ENCODE assay signal across 14 cellular contexts in genomic region chr17:50955160-50955559, GRCh38.
DNase-seq lines count a peak whose midpoint lies in the region; ATAC-seq and TF ChIP-seq lines count a peak whose summit lies in the region.
"Had no signal": no experiment of that assay in that cellular context is flagged by ENCODE, and none has a peak within 500 bp of the region (broad histone marks: within the 10 kb centered on the region; RNA-seq: fewer than 3 reads in every experiment).

No MANE protein-coding gene starts in this region.

- no peak overlapping the region for H3K4me3 ChIP-seq in IMR-90 (ENCODE audit: insufficient read depth, low read depth, low read length)
- H3K4me3 ChIP-seq in body of pancreas: no peak overlapping the region
- H3K4me3 ChIP-seq in stomach: no peak overlapping the region

- H2BK120ac ChIP-seq in IMR-90 (ENCODE audit: low read depth, low read length): peak overlapping the region; percentile 98

- H3K4me1 Mint-ChIP-seq in mesothelial cell of epicardium: peaks cover 49% of the 10 kb centered on the region

- no peak for TF ChIP-seq RAD21 in IMR-90 (IDR thresholded peaks at IDR 0.05; ENCODE audit: low read length)

- peak overlapping the region; percentile 89 for H3K27ac Mint-ChIP-seq in mesothelial cell of epicardium
- H3K27ac Mint-ChIP-seq: activated T-cell treated with anti-CD3 and anti-CD28 coated beads, Interleukin-2, amount 50 U/mL, for 24 hours had no signal

- TF ChIP-seq CTCF in IMR-90 (conservative IDR thresholded peaks at IDR 0.05; ENCODE audit: low read depth, low read length) (no peak), body of pancreas (IDR thresholded peaks at IDR 0.05) (no peak), mesothelial cell of epicardium (IDR thresholded peaks at IDR 0.05; ENCODE audit: unreplicated experiment) (no peak), stomach (IDR thresholded peaks at IDR 0.05) (no peak)

- peak overlapping the region; percentile 95 for H4K5ac ChIP-seq in IMR-90 (ENCODE audit: low read depth, low read length)

- peak overlapping the region; percentile 97 for H2AK9ac ChIP-seq in IMR-90 (replicated peaks; ENCODE audit: low read depth, low read length, poor library complexity)

- intact Hi-C loops in IMR-90 (cut with micrococcal nuclease): loop anchor here (10.0 kb wide), 1 partner anchor 410 kb away; the partner anchor contains the start of gene SPATA20
- intact Hi-C loops in body of pancreas (cut with DNase I): loop anchor here (10.0 kb wide), 1 partner anchor 170 kb away; no protein-coding TSS in a partner anchor
- intact Hi-C loops in stomach (cut with DNase I; ENCODE audit: low total_unique reads): loop anchor here (5.0 to 10.0 kb wide), 2 partner anchors 108 to 170 kb away; no protein-coding TSS in a partner anchor

- CTCF ChIA-PET in IMR-90 (lab: Yijun Ruan, JAX): interaction anchor here (0.5 to 2.6 kb wide), 2 partner anchors 10 to 103 kb away, joined by 3 to 21 read pairs; no protein-coding TSS in a partner anchor

- H3K18ac ChIP-seq in IMR-90 (ENCODE audit: low read depth, low read length): peak overlapping the region; percentile 76

- DNase-seq in IMR-90 (no peak), body of pancreas (no peak), mesothelial cell of epicardium (ENCODE audit: low spot score in 2 of 2, unreplicated experiment in 2 of 2) (no peak), stomach (no peak), DMS153 treated with DMSO at 0.1 percent for 48 hours (lab: John Stamatoyannopoulos, UW; ENCODE audit: unreplicated experiment) (no peak), NCI-H2029 treated with DMSO at 0.1 percent for 48 hours (lab: John Stamatoyannopoulos, UW) (no peak)
- DNase-seq: activated T-cell treated with anti-CD3 and anti-CD28 coated beads, Interleukin-2, amount 50 U/mL, for 24 hours; GOT3; naive B cell; NCI-H1436; NCI-H748 treated with DMSO at 0.1 percent for 48 hours; SHP77 treated with DMSO at 0.1 percent for 48 hours; stimulated activated naive CD4-positive, alpha-beta T cell treated with Interleukin-2 at 50 U/mL for 16 hours had no signal

- H3K4ac ChIP-seq in IMR-90 (ENCODE audit: low read depth, low read length): peak overlapping the region; percentile 98

- H3K36me3 ChIP-seq in IMR-90 (ENCODE audit: control insufficient read depth, insufficient read depth, low read length) (peaks cover 4% of the 10 kb centered on the region; the same call in 1 of the 2 replicates), body of pancreas (replicated peaks in 1 of 2; ENCODE audit: insufficient read depth in 1 of 2, low read depth in 2 of 2) (no peaks in the 10 kb centered on the region), stomach (peaks cover 0 to 22% (median 10%) of the 10 kb centered on the region in 4 donors)

- POLR2A ChIA-PET in IMR-90 (lab: Charles Lee; ENCODE audit: unreplicated experiment): interaction anchor here (0.6 kb wide), 1 partner anchor 103 kb away, joined by 4 read pairs; no protein-coding TSS in a partner anchor

- TF ChIP-seq POLR2A in IMR-90 (IDR thresholded peaks at IDR 0.05; ENCODE audit: low read depth, low read length): no peak
- no peak for TF ChIP-seq POLR2A in body of pancreas (IDR thresholded peaks at IDR 0.05)
- no peak for TF ChIP-seq POLR2A in stomach (IDR thresholded peaks at IDR 0.05)

- H3K56ac ChIP-seq in IMR-90 (ENCODE audit: extremely low read depth, insufficient read depth, low read length): no peak overlapping the region

- 95% methylated on average over 4 of the region's 8 CpGs; no CpG with 5 or more reads in 1 of the 2 experiments for WGBS in IMR-90 (ENCODE audit: extremely low coverage in 2 of 2, insufficient read length in 1 of 2), 2 experiments
- WGBS in body of pancreas, 2 donors: 94 to 96% methylated on average over 5 to 8 of the region's 8 CpGs
- 90 to 98% (median 95%) methylated on average over 3 to 8 of the region's 8 CpGs for WGBS in stomach, 5 donors

- no peak for ATAC-seq in IMR-90 (ENCODE audit: low read depth)
- no peak for ATAC-seq in body of pancreas
- no peak for ATAC-seq in HG03025 (IDR thresholded peaks at IDR 0.05; ENCODE audit: low FRiP score, unreplicated experiment)

- peaks cover 0 to 18% of the 10 kb centered on the region in 2 experiments; a peak in 2 of 4 replicates for H3K79me1 ChIP-seq in IMR-90 (ENCODE audit: low read depth in 1 of 2, low read length in 2 of 2)

- no peaks in the 10 kb centered on the region for H4K20me1 ChIP-seq in IMR-90 (ENCODE audit: insufficient read depth, low read length)

- H3K9me3 Mint-ChIP-seq in mesothelial cell of epicardium: no peaks in the 10 kb centered on the region
- H3K9me3 Mint-ChIP-seq: activated T-cell treated with anti-CD3 and anti-CD28 coated beads, Interleukin-2, amount 50 U/mL, for 24 hours; naive B cell had no signal

- peak overlapping the region; percentile 82 to 99; a peak in 3 of 4 replicates for H4K8ac ChIP-seq in IMR-90 (ENCODE audit: low read depth in 2 of 2, low read length in 2 of 2)

- H3K9me3 ChIP-seq in IMR-90 (ENCODE audit: control insufficient read depth, insufficient read depth, low read length) (no peaks in the 10 kb centered on the region), body of pancreas (no peaks in the 10 kb centered on the region), stomach (no peaks in the 10 kb centered on the region)

- H3K27me3 ChIP-seq in IMR-90 (ENCODE audit: control insufficient read depth, insufficient read depth, low read length) (no peaks in the 10 kb centered on the region), body of pancreas (no peaks in the 10 kb centered on the region), stomach (no peaks in the 10 kb centered on the region)

- peaks cover 27% of the 10 kb centered on the region for H3K4me1 ChIP-seq in IMR-90 (ENCODE audit: control insufficient read depth, insufficient read depth, low read length)
- H3K4me1 ChIP-seq in body of pancreas: peaks cover 41% of the 10 kb centered on the region
- H3K4me1 ChIP-seq in stomach: peaks cover 8 to 46% (median 34%) of the 10 kb centered on the region in 4 donors

- H3K14ac ChIP-seq in IMR-90 (replicated peaks; ENCODE audit: low read depth, low read length): peak overlapping the region; percentile 94

- H3K4me2 ChIP-seq in IMR-90 (ENCODE audit: low read depth, low read length): no peak overlapping the region

- H4K91ac ChIP-seq in IMR-90 (ENCODE audit: insufficient read depth, low read depth, low read length): peak overlapping the region; percentile 99

- H2AK5ac ChIP-seq in IMR-90 (ENCODE audit: low read depth, low read length): peak overlapping the region; percentile 97

- H3K36me3 Mint-ChIP-seq in mesothelial cell of epicardium: no peaks in the 10 kb centered on the region
- H3K36me3 Mint-ChIP-seq: naive B cell had no signal

- no peak for TF ChIP-seq EP300 in stomach (IDR thresholded peaks at IDR 0.05)

- peak overlapping the region; percentile 4 for H3K4me3 Mint-ChIP-seq in mesothelial cell of epicardium
- H3K4me3 Mint-ChIP-seq: activated T-cell treated with anti-CD3 and anti-CD28 coated beads, Interleukin-2, amount 50 U/mL, for 24 hours; naive B cell had no signal

- peak overlapping the region; percentile 68; the same call in 2 of the 3 replicates for H2BK15ac ChIP-seq in IMR-90 (ENCODE audit: low read depth, low read length)

- no peaks in the 10 kb centered on the region for H3K27me3 Mint-ChIP-seq in mesothelial cell of epicardium (ENCODE audit: low read depth)
- H3K27me3 Mint-ChIP-seq: activated T-cell treated with anti-CD3 and anti-CD28 coated beads, Interleukin-2, amount 50 U/mL, for 24 hours had no signal

- H3K23ac ChIP-seq in IMR-90 (ENCODE audit: low read depth, low read length): 0 out of 2 replicates have a peak overlapping the region, but pooled peaks have one; percentile 15

- no TSS peak for BruUV-seq in IMR-90 (replicated peaks; lab: Mats Ljungman, UMichigan)

- H3K27ac ChIP-seq in IMR-90 (ENCODE audit: insufficient read depth, low read length) (peak overlapping the region; percentile 73; the same call in 1 of the 2 replicates), body of pancreas (peak overlapping the region; percentile 33 to 69 (median 64)), stomach (peak overlapping the region in 4 of 5 donors; percentile 12 to 66 (median 32))

- peaks cover 27% of the 10 kb centered on the region for H3K9me1 ChIP-seq in IMR-90 (ENCODE audit: insufficient read depth, low read length)

- in situ Hi-C loops in IMR-90 (cut with MboI; ENCODE audit: low sequenced_read_pairs): loop anchor here (5.0 to 10.0 kb wide), 3 partner anchors 93 to 410 kb away; partner anchors contain the start of gene SPATA20

- peak overlapping the region; percentile 97 for H2BK5ac ChIP-seq in IMR-90 (ENCODE audit: low read depth, low read length, poor library complexity, severe bottlenecking)

- dilution Hi-C loops in IMR-90 (cut with HindIII; ENCODE audit: low sequenced_read_pairs, unreplicated experiment): no loop called here

- H2BK20ac ChIP-seq in IMR-90 (ENCODE audit: low read depth, low read length): peak overlapping the region; percentile 98

- H3K9ac ChIP-seq in IMR-90 (ENCODE audit: low read depth, low read length): no peak overlapping the region

- no peak overlapping the region for H2AFZ ChIP-seq in IMR-90 (replicated peaks; ENCODE audit: low read length, poor library complexity)

TF ChIP-seq in IMR-90, 13 proteins besides CTCF, POLR2A, EP300 and RAD21:
- TF ChIP-seq NFE2L2 (IDR thresholded peaks at IDR 0.05; ENCODE audit: low read depth, low read length): no peak
- no peak for TF ChIP-seq FOS (IDR thresholded peaks at IDR 0.05; ENCODE audit: low read depth, low read length)
- TF ChIP-seq MXI1 (IDR thresholded peaks at IDR 0.05; ENCODE audit: borderline replicate concordance, low read depth, low read length): no peak
